ENCODE assay signal across 8 cellular contexts in the genomic region with DNA sequence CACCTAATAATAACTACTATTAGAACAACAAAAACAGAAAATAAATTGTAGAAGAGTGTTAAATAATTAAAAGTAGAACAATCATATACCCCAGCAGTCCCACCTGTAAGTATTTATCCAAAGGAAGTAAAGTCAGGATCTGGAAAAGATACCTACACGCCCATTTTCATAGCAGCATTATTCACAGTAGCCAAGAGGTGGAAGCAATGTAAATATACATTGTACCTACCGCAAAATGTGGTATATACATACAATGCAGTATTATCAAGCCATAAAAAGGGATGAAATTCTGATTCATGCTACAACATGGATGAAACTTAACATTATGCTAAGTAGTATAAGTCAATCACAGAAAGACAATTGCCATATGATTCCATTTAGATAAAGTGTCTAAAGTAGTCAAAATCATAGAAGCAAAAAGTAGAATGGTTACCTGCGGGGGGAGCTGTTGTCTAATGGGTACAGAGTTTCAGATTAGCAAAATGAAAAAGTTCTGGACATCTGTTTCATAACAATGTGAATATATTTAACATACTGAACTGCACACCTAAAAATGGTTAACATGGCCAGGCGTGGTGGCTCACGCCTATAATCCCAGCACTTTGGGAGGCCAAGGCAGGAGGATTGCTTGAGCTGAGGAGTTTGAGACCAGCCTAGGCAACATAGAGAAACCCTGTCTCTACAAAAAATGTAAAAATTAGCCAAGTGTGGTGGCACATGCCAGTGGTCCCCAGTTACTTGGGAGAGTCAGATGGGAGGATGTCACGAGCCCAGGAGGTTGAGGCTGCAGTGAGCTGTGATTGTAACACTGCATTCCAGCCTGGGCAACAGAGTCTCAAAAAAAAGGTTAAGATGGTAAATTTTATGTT.
DNase-seq lines count a peak whose midpoint lies in the region; ATAC-seq and TF ChIP-seq lines count a peak whose summit lies in the region.

No MANE protein-coding gene starts in this region.

- peak; percentile 56 for DNase-seq in COR-L47 (lab: John Stamatoyannopoulos, UW)
- DNase-seq in NOMO-1 (lab: John Stamatoyannopoulos, UW; ENCODE audit: unreplicated experiment in 2 of 2): peak; percentile 33 to 76
- DNase-seq in activated T-cell treated with anti-CD3 and anti-CD28 coated beads for 24 hours (ENCODE audit: low read depth): peak; percentile 57
- DNase-seq in fibroblast of mammary gland (ENCODE audit: low read depth): peak; percentile 73
- peak; percentile 58 for DNase-seq in pons (ENCODE audit: low spot score)

- peak; percentile 40 for ATAC-seq in HG02678 (IDR thresholded peaks at IDR 0.05; ENCODE audit: unreplicated experiment)
- no peak for ATAC-seq in HG02870 (IDR thresholded peaks at IDR 0.05; ENCODE audit: unreplicated experiment)
- no peak for ATAC-seq in GM21360 (IDR thresholded peaks at IDR 0.05; ENCODE audit: unreplicated experiment)

- peak; percentile 72 for TF ChIP-seq CTCF in fibroblast of mammary gland (conservative IDR thresholded peaks at IDR 0.05; ENCODE audit: control insufficient read depth, insufficient read depth, low read depth, low read length)

- no peak overlapping the region for H3K4me3 ChIP-seq in fibroblast of mammary gland (ENCODE audit: control insufficient read depth, low read depth, low read length)
